In the genomic region with DNA sequence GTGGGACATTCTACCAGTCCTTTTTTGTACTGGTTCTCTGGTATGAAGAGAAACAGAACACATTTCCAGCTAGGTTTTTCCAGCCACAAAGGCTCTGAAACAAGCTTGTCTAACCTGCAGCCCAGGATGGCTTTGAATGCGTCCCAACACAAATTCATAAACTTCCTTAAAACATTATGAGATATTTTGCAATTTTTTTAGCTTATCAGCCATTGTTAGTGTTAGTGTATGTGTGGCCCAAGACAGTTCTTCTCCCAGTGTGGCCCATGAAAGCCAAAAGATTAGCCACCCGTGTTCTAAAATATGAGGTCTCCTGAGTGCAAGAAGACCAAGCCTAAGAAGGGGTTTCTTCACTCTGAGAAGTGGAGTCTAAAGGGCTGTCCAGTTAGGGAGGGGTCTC, we compare ENCODE assay signal across 26 cellular contexts. TPM values are rescaled to one million over a fixed set of nuclear protein-coding genes. Genes with fewer than 3 reads are reported as not detected.
A peak's percentile ranks its signal among the peaks of the same experiment; 100 is the strongest.
DNase-seq lines count a peak whose midpoint lies in the region; TF ChIP-seq lines count a peak whose summit lies in the region.
"Had no signal": no experiment of that assay in that cellular context is flagged by ENCODE, and none has a peak within 500 bp of the region (broad histone marks: within the 10 kb centered on the region; RNA-seq: fewer than 3 reads in every experiment).

No MANE protein-coding gene starts in this region.

- intact Hi-C loops in ascending aorta (cut with DNase I) (loop anchor here (1.0 to 10.0 kb wide), 3 partner anchors 38 to 502 kb away; a partner anchor contains a TSS), testis (cut with DNase I; ENCODE audit: low total_unique reads) (loop anchor here (5.0 kb wide), 2 partner anchors 40 to 300 kb away; no protein-coding TSS in a partner anchor)

- H3K9ac ChIP-seq in BLaER1 treated with 17β-estradiol and CSF1 and Interleukin-3, amounts not matched to agents 10 nM and 100 nM: peak overlapping the region in 4 of 11 experiments; percentile 2 to 57 (median 41); a peak in 4 of 22 replicates
- H3K9ac ChIP-seq in skeletal muscle tissue (ENCODE audit: low read depth in 1 of 3, low read length in 3 of 3): no peak overlapping the region

- H3K27ac ChIP-seq in ACC112 (ENCODE audit: low read depth, low read length): peak overlapping the region; percentile 90
- peak overlapping the region in 5 of 11 experiments; percentile 63 to 77 (median 68); a peak in 9 of 22 replicates for H3K27ac ChIP-seq in BLaER1 treated with 17β-estradiol and CSF1 and Interleukin-3, amounts not matched to agents 10 nM and 100 nM
- H3K27ac ChIP-seq in ascending aorta: peak overlapping the region; percentile 41 to 70
- H3K27ac ChIP-seq in skeletal muscle tissue (ENCODE audit: low read depth, low read length): peak overlapping the region; percentile 58
- H3K27ac ChIP-seq in testis: peak overlapping the region in 1 of 2 donors; percentile 41
- H3K27ac ChIP-seq in caudate nucleus (ENCODE audit: low read depth, low read length): no peak overlapping the region
- H3K27ac ChIP-seq: WERI-Rb-1 had no signal

- H3K4me3 ChIP-seq in ACC112 (ENCODE audit: low read depth, low read length): no peak overlapping the region
- no peak overlapping the region for H3K4me3 ChIP-seq in BLaER1 treated with 17β-estradiol and CSF1 and Interleukin-3, amounts not matched to agents 10 nM and 100 nM
- no peak overlapping the region for H3K4me3 ChIP-seq in ascending aorta
- no peak overlapping the region for H3K4me3 ChIP-seq in skeletal muscle tissue (ENCODE audit: low read length in 3 of 3)
- H3K4me3 ChIP-seq in testis: no peak overlapping the region
- H3K4me3 ChIP-seq: skin epidermis, uterus had no signal

- no peak for DNase-seq in ascending aorta (ENCODE audit: low spot score in 2 of 2)
- DNase-seq in activated gamma-delta T cell (lab: John Stamatoyannopoulos, UW): no peak
- no peak for DNase-seq in testis
- no peak for DNase-seq in caudate nucleus (lab: John Stamatoyannopoulos, UW)
- DNase-seq in T1000 (lab: John Stamatoyannopoulos, UW): no peak
- DNase-seq: activated CD4-positive, alpha-beta T cell treated with anti-CD3 and anti-CD28 coated beads for 48 hours; activated naive CD4-positive, alpha-beta T cell treated with anti-CD3 and anti-CD28 coated beads for 36 hours; activated T-cell treated with anti-CD3 and anti-CD28 coated beads, Interleukin-2, amount 50 U/mL, for 48 hours; cortex of kidney; DMS153; foreskin melanocyte; hippocampal formation; left colon; NCI-H1092; NCI-H1694 treated with DMSO at 0.1 percent for 48 hours; nucleus accumbens; PC-3; SHP77; stimulated activated CD4-positive, alpha-beta T cell treated with anti-CD3 and anti-CD28 coated beads, Interleukin-1b, Interleukin-23, amount 100 ng/mL, for 48 hours; substantia nigra; uterus; WERI-Rb-1 had no signal

- H3K79me2 ChIP-seq in ACC112 (ENCODE audit: control insufficient read depth, insufficient read depth, low read length, unreplicated experiment): no peaks in the 10 kb centered on the region

- no peak for TF ChIP-seq CTCF in ascending aorta (IDR thresholded peaks at IDR 0.05)
- no peak for TF ChIP-seq CTCF in testis (IDR thresholded peaks at IDR 0.05)

- H3K9me3 ChIP-seq in BLaER1 treated with 17β-estradiol and CSF1 and Interleukin-3, amounts not matched to agents 10 nM and 100 nM (replicated peaks in 1 of 11): peaks cover 13 to 21% (median 15%) of the 10 kb centered on the region in 11 experiments
- H3K9me3 ChIP-seq in ascending aorta (peaks cover 0 to 10% of the 10 kb centered on the region in 2 donors), skeletal muscle tissue (ENCODE audit: control insufficient read depth in 3 of 3, low read length in 3 of 3) (peaks cover 0 to 5% (median 0%) of the 10 kb centered on the region in 3 donors), testis (no peaks in the 10 kb centered on the region)
- H3K9me3 ChIP-seq: uterus had no signal

- TF ChIP-seq POLR2A in testis (IDR thresholded peaks at IDR 0.05): no peak

- H3K4me1 ChIP-seq in ACC112 (ENCODE audit: control insufficient read depth, insufficient read depth, low read length, unreplicated experiment) (peaks cover 57% of the 10 kb centered on the region), ascending aorta (peaks cover 5 to 32% of the 10 kb centered on the region in 2 donors), skeletal muscle tissue (ENCODE audit: control insufficient read depth in 3 of 3, insufficient read depth in 3 of 3, low read length in 3 of 3) (peaks cover 9 to 28% (median 25%) of the 10 kb centered on the region in 3 donors), testis (peaks cover 20% of the 10 kb centered on the region)
- H3K4me1 ChIP-seq in BLaER1 treated with 17β-estradiol and CSF1 and Interleukin-3, amounts not matched to agents 10 nM and 100 nM: peaks cover 33 to 72% (median 49%) of the 10 kb centered on the region in 10 experiments
- H3K4me1 ChIP-seq: uterus had no signal

- peak overlapping the region in 10 of 11 experiments; percentile 70 to 94 (median 90); a peak in 20 of 22 replicates for H3K4me2 ChIP-seq in BLaER1 treated with 17β-estradiol and CSF1 and Interleukin-3, amounts not matched to agents 10 nM and 100 nM

- H2AFZ ChIP-seq in ACC112 (ENCODE audit: low read length, unreplicated experiment): peak overlapping the region; percentile 2

- no peaks in the 10 kb centered on the region for H3K36me3 ChIP-seq in ACC112 (ENCODE audit: insufficient read depth, low read length)
- H3K36me3 ChIP-seq in BLaER1 treated with 17β-estradiol and CSF1 and Interleukin-3, amounts not matched to agents 10 nM and 100 nM: peaks cover 0 to 6% (median 0%) of the 10 kb centered on the region in 11 experiments; a peak in 2 of 22 replicates
- no peaks in the 10 kb centered on the region for H3K36me3 ChIP-seq in ascending aorta
- no peaks in the 10 kb centered on the region for H3K36me3 ChIP-seq in skeletal muscle tissue (ENCODE audit: control insufficient read depth in 3 of 3, insufficient read depth in 3 of 3, low read length in 3 of 3)
- no peaks in the 10 kb centered on the region for H3K36me3 ChIP-seq in testis (ENCODE audit: low read depth, missing control alignments)
- H3K36me3 ChIP-seq: uterus, WERI-Rb-1 had no signal

- H4K20me1 ChIP-seq in BLaER1 treated with 17β-estradiol and CSF1 and Interleukin-3, amounts not matched to agents 10 nM and 100 nM: peaks cover 0 to 17% (median 0%) of the 10 kb centered on the region in 11 experiments; a peak in 5 of 22 replicates

- H3K27me3 ChIP-seq in ACC112 (ENCODE audit: insufficient read depth, low read length) (no peaks in the 10 kb centered on the region), ascending aorta (no peaks in the 10 kb centered on the region), skeletal muscle tissue (ENCODE audit: control insufficient read depth in 3 of 3, insufficient read depth in 3 of 3, low read length in 3 of 3) (no peaks in the 10 kb centered on the region), testis (no peaks in the 10 kb centered on the region)
- peaks cover 0 to 32% (median 21%) of the 10 kb centered on the region in 11 experiments; a peak in 17 of 22 replicates for H3K27me3 ChIP-seq in BLaER1 treated with 17β-estradiol and CSF1 and Interleukin-3, amounts not matched to agents 10 nM and 100 nM
- H3K27me3 ChIP-seq: uterus had no signal

- WGBS in testis, 2 donors: 29 to 62% methylated on average over 2 of the region's 2 CpGs

RNA-seq across cellular contexts. Expression of a gene that starts 18.4 kb away (rescaled TPM):
- total RNA-seq in ascending aorta (78.9 TPM), skeletal muscle tissue (4.7 TPM), testis (1 to 10 TPM; 1.3 to 3.3 TPM)
- 0.95 TPM for polyA plus RNA-seq in testis (ENCODE audit: insufficient read depth, low read depth, low replicate concordance)

Comparison
In these comparisons a context has a peak if more than half of its experiments do, and no peak if none do; other contexts are left out.
1. RNA of a gene that starts 18.4 kb away (total RNA-seq): 78.9 TPM in ascending aorta (single experiment); 4.7 TPM in skeletal muscle tissue (single experiment) and 1.3 to 3.3 TPM in testis; every median in the first group is over 10 times any median in the second.